Comparison of ENCODE assay signal across 10 cellular contexts in the genomic region with DNA sequence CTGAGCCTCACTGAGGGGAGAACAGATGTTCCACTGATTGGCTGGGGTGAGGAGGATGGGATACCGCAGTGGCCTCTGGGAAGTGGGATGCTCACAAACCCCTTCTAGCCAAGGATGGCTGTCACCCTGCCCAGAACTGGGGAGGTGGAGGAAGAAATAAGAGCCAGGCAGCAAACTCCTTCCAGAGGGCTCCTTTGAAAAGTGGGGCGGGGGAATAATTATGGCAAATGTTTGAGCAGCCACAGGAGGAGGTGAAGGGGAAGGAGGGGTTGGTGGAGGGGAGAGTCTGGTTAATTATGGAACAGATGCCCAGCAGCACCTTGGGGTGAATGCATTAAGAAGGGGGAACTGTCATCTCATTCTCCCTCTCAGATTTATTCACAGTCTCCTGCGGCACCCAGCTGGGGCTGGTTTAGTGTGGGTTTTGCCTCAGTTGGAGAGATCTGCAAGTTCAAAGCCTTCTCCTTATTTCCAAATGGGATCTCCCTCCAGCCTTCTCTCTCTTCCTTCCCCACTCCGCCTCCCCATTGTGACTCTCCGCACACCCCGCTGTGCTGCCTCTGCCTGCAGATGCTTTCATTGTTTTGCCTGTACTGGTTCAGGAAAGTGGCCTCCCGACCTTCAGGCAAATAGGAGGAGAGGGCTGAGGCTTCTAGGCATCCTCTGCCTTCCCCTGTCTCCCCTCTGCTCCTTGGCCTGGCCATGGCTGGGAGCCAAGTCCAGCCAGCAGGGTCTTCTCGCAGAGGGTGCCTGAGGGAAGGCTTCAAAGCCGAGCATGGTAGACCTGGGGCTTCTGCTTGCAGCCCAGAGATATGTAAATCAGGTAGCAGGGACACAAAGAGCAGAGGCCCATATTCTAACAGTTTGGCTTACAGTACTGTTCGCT.
DNase-seq lines count a peak whose midpoint lies in the region; ATAC-seq and TF ChIP-seq lines count a peak whose summit lies in the region.
"Had no signal": no experiment of that assay in that cellular context is flagged by ENCODE, and none has a peak within 500 bp of the region (broad histone marks: within the 10 kb centered on the region; RNA-seq: fewer than 3 reads in every experiment).

No MANE protein-coding gene starts in this region.

- peaks cover 10 to 29% of the 10 kb centered on the region in 2 donors for H3K27me3 Mint-ChIP-seq in stimulated activated naive B cell treated with anti-CD40 and anti-IgM and Interleukin-4, amounts not matched to agents 10 μg/mL and 1 μg/mL and 100 μg/mL, for 72 hours

- TF ChIP-seq EP300 in gastroesophageal sphincter (IDR thresholded peaks at IDR 0.05), result no peak

- peaks cover 13% of the 10 kb centered on the region for H3K27me3 ChIP-seq in gastroesophageal sphincter
- no peaks in the 10 kb centered on the region for H3K27me3 ChIP-seq in breast epithelium
- peaks cover 86% of the 10 kb centered on the region for H3K27me3 ChIP-seq in left ventricle myocardium inferior (ENCODE audit: low read depth)

- H3K4me3 Mint-ChIP-seq in stimulated activated naive B cell treated with anti-CD40 and anti-IgM and Interleukin-4, amounts not matched to agents 10 μg/mL and 1 μg/mL and 100 μg/mL, for 72 hours, result peak overlapping the region in 1 of 2 donors; percentile 40

- H3K4me3 ChIP-seq in gastroesophageal sphincter, result no peak overlapping the region
- H3K4me3 ChIP-seq in breast epithelium, result no peak overlapping the region
- H3K4me3 ChIP-seq in left ventricle myocardium inferior, result no peak overlapping the region
- H3K4me3 ChIP-seq: thoracic aorta had no signal

- H3K36me3 ChIP-seq in gastroesophageal sphincter (no peaks in the 10 kb centered on the region), breast epithelium (no peaks in the 10 kb centered on the region), left ventricle myocardium inferior (no peaks in the 10 kb centered on the region)
- H3K36me3 ChIP-seq: thoracic aorta had no signal

- TF ChIP-seq POLR2A in gastroesophageal sphincter (IDR thresholded peaks at IDR 0.05) (no peak), breast epithelium (IDR thresholded peaks at IDR 0.05) (no peak)

- no peaks in the 10 kb centered on the region for H3K36me3 Mint-ChIP-seq in stimulated activated naive B cell treated with anti-CD40 and anti-IgM and Interleukin-4, amounts not matched to agents 10 μg/mL and 1 μg/mL and 100 μg/mL, for 72 hours

- H3K9me3 ChIP-seq in gastroesophageal sphincter (no peaks in the 10 kb centered on the region), breast epithelium (no peaks in the 10 kb centered on the region), left ventricle myocardium inferior (replicated peaks) (no peaks in the 10 kb centered on the region)
- H3K9me3 ChIP-seq: thoracic aorta had no signal

- no peak overlapping the region for H3K27ac ChIP-seq in gastroesophageal sphincter
- no peak overlapping the region for H3K27ac ChIP-seq in breast epithelium
- H3K27ac ChIP-seq in left ventricle myocardium inferior (replicated peaks), result no peak overlapping the region
- H3K27ac ChIP-seq: KMS-11, thoracic aorta had no signal

- ATAC-seq in GM19395 (IDR thresholded peaks at IDR 0.05; ENCODE audit: unreplicated experiment) (peak; percentile 80), HG02870 (IDR thresholded peaks at IDR 0.05; ENCODE audit: unreplicated experiment) (peak; percentile 81), gastroesophageal sphincter (no peak)
- peak; percentile 67 to 72 for ATAC-seq in stimulated activated naive B cell treated with anti-CD40 and anti-IgM and Interleukin-4, amounts not matched to agents 10 μg/mL and 1 μg/mL and 100 μg/mL, for 72 hours (replicated peaks)

- peak; percentile 94 for DNase-seq in NCI-H146 treated with DMSO at 0.1 percent for 48 hours (lab: John Stamatoyannopoulos, UW; ENCODE audit: unreplicated experiment)
- no peak for DNase-seq in stimulated activated naive B cell treated with anti-CD40 and anti-IgM and Interleukin-4, amounts not matched to agents 10 μg/mL and 1 μg/mL and 100 μg/mL, for 72 hours
- no peak for DNase-seq in breast epithelium (ENCODE audit: low spot score in 2 of 2)
- DNase-seq in left ventricle myocardium inferior, result no peak
- DNase-seq: GF-D8 had no signal

- no peaks in the 10 kb centered on the region for H3K9me3 Mint-ChIP-seq in stimulated activated naive B cell treated with anti-CD40 and anti-IgM and Interleukin-4, amounts not matched to agents 10 μg/mL and 1 μg/mL and 100 μg/mL, for 72 hours

- no peak overlapping the region for H3K27ac Mint-ChIP-seq in stimulated activated naive B cell treated with anti-CD40 and anti-IgM and Interleukin-4, amounts not matched to agents 10 μg/mL and 1 μg/mL and 100 μg/mL, for 72 hours

- WGBS in gastroesophageal sphincter (ENCODE audit: low coverage in 1 of 2), 2 donors, result 57 to 61% methylated on average over 1 to 6 of the region's 10 CpGs

- H3K4me1 ChIP-seq in gastroesophageal sphincter (no peaks in the 10 kb centered on the region), breast epithelium (no peaks in the 10 kb centered on the region), left ventricle myocardium inferior (no peaks in the 10 kb centered on the region)

- intact Hi-C loops in breast epithelium (cut with DNase I; ENCODE audit: low total_unique reads) (loop anchor here (5.0 kb wide), 1 partner anchor 302 kb away; no protein-coding TSS in a partner anchor), left ventricle myocardium inferior (cut with micrococcal nuclease) (no loop called here)

- TF ChIP-seq CTCF in gastroesophageal sphincter (IDR thresholded peaks at IDR 0.05) (no peak), breast epithelium (IDR thresholded peaks at IDR 0.05) (no peak), left ventricle myocardium inferior (IDR thresholded peaks at IDR 0.05; ENCODE audit: borderline replicate concordance) (no peak)

- peaks cover 8 to 10% of the 10 kb centered on the region in 2 donors for H3K4me1 Mint-ChIP-seq in stimulated activated naive B cell treated with anti-CD40 and anti-IgM and Interleukin-4, amounts not matched to agents 10 μg/mL and 1 μg/mL and 100 μg/mL, for 72 hours
